1 cellular context compared by ENCODE assay signal in the genomic region with DNA sequence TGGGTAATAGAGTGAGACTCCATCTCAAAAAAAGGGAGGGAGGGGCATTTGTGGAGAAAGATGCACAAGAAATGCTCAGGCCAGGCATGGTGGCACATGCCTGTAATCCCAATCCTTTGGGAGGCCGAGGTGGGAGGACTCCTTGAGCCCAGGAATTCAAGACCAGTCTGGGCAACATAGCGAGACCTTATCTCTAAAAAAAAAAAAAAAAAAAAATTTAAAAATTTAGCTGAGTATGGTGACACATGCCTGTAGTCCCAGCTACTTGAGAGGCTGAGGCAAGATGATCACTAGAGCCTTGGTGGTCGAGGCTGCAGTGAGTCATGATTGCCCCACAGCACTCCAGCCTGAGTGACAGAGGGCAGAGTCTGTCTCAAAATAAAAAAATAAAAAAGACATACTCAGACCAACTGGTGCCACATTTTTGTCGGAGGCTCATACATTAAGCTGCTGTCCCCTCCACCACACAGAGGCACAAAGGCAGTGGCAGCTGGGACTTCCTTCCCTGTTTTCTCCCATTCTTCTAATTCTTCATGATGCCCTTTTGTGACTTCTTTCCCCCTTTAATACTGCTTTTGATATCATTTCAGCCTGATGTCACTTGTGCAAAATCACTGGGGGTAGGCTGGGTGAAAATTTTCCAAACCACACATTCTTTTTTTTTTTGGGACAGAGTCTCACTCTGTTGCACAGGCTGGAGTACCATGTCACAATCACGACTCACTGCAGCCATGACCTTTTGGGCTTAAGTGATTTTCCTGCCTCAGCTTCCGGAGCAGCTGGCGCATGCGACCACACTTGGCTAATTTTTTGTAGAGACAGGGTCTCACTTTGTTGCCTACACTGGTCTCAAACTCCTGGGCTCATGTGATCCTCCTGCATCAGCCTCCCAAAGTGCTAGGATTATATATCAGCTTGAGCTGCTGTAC.
TF ChIP-seq lines count a peak whose summit lies in the region.

No MANE protein-coding gene starts in this region.

TF ChIP-seq in GM12878, 131 proteins besides CTCF, POLR2A, EP300 and RAD21:
- TF ChIP-seq, protein P1, sequence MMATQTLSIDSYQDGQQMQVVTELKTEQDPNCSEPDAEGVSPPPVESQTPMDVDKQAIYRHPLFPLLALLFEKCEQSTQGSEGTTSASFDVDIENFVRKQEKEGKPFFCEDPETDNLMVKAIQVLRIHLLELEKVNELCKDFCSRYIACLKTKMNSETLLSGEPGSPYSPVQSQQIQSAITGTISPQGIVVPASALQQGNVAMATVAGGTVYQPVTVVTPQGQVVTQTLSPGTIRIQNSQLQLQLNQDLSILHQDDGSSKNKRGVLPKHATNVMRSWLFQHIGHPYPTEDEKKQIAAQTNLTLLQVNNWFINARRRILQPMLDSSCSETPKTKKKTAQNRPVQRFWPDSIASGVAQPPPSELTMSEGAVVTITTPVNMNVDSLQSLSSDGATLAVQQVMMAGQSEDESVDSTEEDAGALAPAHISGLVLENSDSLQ (IDR thresholded peaks at IDR 0.05) = peak; percentile 51; the same call in 1 of the 2 replicates
- TF ChIP-seq TCF3 (IDR thresholded peaks at IDR 0.05; ENCODE audit: borderline replicate concordance, insufficient read depth, low read depth, low read length) = 0 out of 2 replicates have a peak, but pooled peaks have one; percentile 28
- TF ChIP-seq TCF12 (IDR thresholded peaks at IDR 0.05; ENCODE audit: low read depth, low read length) = 0 out of 2 replicates have a peak, but pooled peaks have one; percentile 20
- no peak for TF ChIP-seq ZNF274 (IDR thresholded peaks at IDR 0.05; ENCODE audit: insufficient read depth, insufficient read length)
- no peak for TF ChIP-seq ZZZ3 (IDR thresholded peaks at IDR 0.05; ENCODE audit: control insufficient read depth, insufficient read length, low read depth)
